ENCODE assay signal across 18 cellular contexts in the genomic region with DNA sequence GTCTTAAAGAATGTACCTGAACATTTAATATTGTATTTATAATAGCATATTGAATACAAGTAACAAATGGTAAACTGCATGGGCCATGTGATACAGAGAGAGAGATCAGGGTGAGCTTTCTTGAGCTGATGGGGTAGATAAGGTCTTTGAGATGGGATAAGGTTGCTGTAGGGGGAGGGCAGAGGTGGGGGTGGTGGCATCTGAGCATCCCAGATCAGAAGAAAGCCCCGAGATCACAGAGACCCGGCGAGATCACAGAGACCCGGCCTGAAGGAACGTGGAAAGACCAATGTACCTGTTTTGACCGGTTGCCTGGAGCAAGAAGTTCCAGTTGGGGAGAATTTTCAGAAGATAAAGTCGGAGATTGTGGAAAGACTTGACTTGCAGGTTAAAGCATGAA. TPM values are rescaled to one million over a fixed set of nuclear protein-coding genes. Genes with fewer than 3 reads are reported as not detected.
A peak's percentile ranks its signal among the peaks of the same experiment; 100 is the strongest.
DNase-seq lines count a peak whose midpoint lies in the region; ATAC-seq, FAIRE-seq and TF ChIP-seq lines count a peak whose summit lies in the region.
"Had no signal": no experiment of that assay in that cellular context is flagged by ENCODE, and none has a peak within 500 bp of the region (broad histone marks: within the 10 kb centered on the region; RNA-seq: fewer than 3 reads in every experiment).

No MANE protein-coding gene starts in this region.

- H3K27me3 ChIP-seq in Loucy (ENCODE audit: insufficient read depth, low read length, poor library complexity, severe bottlenecking) (no peaks in the 10 kb centered on the region), trophoblast cell (ENCODE audit: insufficient read depth, low read length) (no peaks in the 10 kb centered on the region), HepG2 (ENCODE audit: control insufficient read depth in 1 of 2, insufficient read depth in 2 of 2, low read length in 2 of 2) (no peaks in the 10 kb centered on the region; a peak in 1 of 5 replicates)
- H3K27me3 ChIP-seq: dorsolateral prefrontal cortex, MG63 had no signal

- H2AFZ ChIP-seq in Loucy (ENCODE audit: low read length): no peak overlapping the region
- no peak overlapping the region for H2AFZ ChIP-seq in trophoblast cell (ENCODE audit: insufficient read depth, low read length, poor library complexity)
- H2AFZ ChIP-seq in HepG2 (ENCODE audit: low read length): no peak overlapping the region

- no peak for TF ChIP-seq POLR2A in HepG2 (IDR thresholded peaks at IDR 0.05; ENCODE audit: insufficient read depth in 1 of 2, low read depth in 2 of 2, low read length in 2 of 2)

- no peak for TF ChIP-seq CTCF in Loucy (conservative IDR thresholded peaks at IDR 0.05; ENCODE audit: low read length)
- no peak for TF ChIP-seq CTCF in HepG2 (CRISPR knock-in tag; IDR thresholded peaks at IDR 0.05)

- no peak overlapping the region for H2AK5ac ChIP-seq in trophoblast cell (ENCODE audit: low read length)

- H2BK5ac ChIP-seq in trophoblast cell (ENCODE audit: low read depth, low read length, poor library complexity): no peak overlapping the region

- peak overlapping the region; percentile 95 for H3K27ac Mint-ChIP-seq in activated CD8-positive, alpha-beta memory T cell treated with anti-CD3 and anti-CD28 coated beads, Interleukin-2, amount 10 ng/mL, durations not matched to agents 7 days and 5 days
- peak overlapping the region; percentile 66 for H3K27ac Mint-ChIP-seq in activated naive CD8-positive, alpha-beta T cell treated with anti-CD3 and anti-CD28 coated beads, Interleukin-2, amount 50 U/mL, for 24 hours

- WGBS in trophoblast cell (ENCODE audit: extremely low coverage, insufficient coverage, insufficient read length): no CpG with 5 or more reads among the region's 7 CpGs
- WGBS in HepG2 (ENCODE audit: low lambda C conversion rate): 83% methylated on average over 7 of the region's 7 CpGs

- no peak overlapping the region for H3K14ac ChIP-seq in trophoblast cell (ENCODE audit: low read length)

- TF ChIP-seq EP300 in HepG2 (IDR thresholded peaks at IDR 0.05; ENCODE audit: low read depth in 2 of 2, low read length in 2 of 2) (no peak), HepG2 (CRISPR knock-in tag; IDR thresholded peaks at IDR 0.05; ENCODE audit: borderline replicate concordance) (no peak)

- H4K8ac ChIP-seq in trophoblast cell (ENCODE audit: low read depth, low read length): no peak overlapping the region

- H4K20me1 ChIP-seq in Loucy (ENCODE audit: insufficient read depth, low read length, poor library complexity, severe bottlenecking) (peaks cover 82% of the 10 kb centered on the region), HepG2 (ENCODE audit: insufficient read depth, low read length) (no peaks in the 10 kb centered on the region)

- no TSS peak for BruUV-seq in HepG2 (replicated peaks; lab: Mats Ljungman, UMichigan)

- no peaks in the 10 kb centered on the region for H3K9me3 ChIP-seq in Loucy (ENCODE audit: insufficient read depth, low read depth, low read length)
- no peaks in the 10 kb centered on the region for H3K9me3 ChIP-seq in trophoblast cell (ENCODE audit: insufficient read depth, low read depth, low read length)
- no peaks in the 10 kb centered on the region for H3K9me3 ChIP-seq in HepG2 (ENCODE audit: low read length)
- H3K9me3 ChIP-seq: MG63 had no signal

- intact Hi-C loops in HepG2 (cut with micrococcal nuclease; ENCODE audit: unreplicated experiment): no loop called here

- H3K79me1 ChIP-seq in trophoblast cell (ENCODE audit: low read length): peaks cover 26% of the 10 kb centered on the region

- H3K9me2 ChIP-seq in Loucy (replicated peaks; ENCODE audit: low read depth, low read length): no peaks in the 10 kb centered on the region

- H3F3A ChIP-seq in Loucy (ENCODE audit: low read depth): peaks cover 26% of the 10 kb centered on the region

- no peaks in the 10 kb centered on the region for H3K9me3 Mint-ChIP-seq in activated CD8-positive, alpha-beta memory T cell treated with anti-CD3 and anti-CD28 coated beads, Interleukin-2, amount 10 ng/mL, durations not matched to agents 7 days and 5 days (ENCODE audit: low read depth)
- H3K9me3 Mint-ChIP-seq in activated naive CD8-positive, alpha-beta T cell treated with anti-CD3 and anti-CD28 coated beads, Interleukin-2, amount 50 U/mL, for 24 hours: no peaks in the 10 kb centered on the region
- H3K9me3 Mint-ChIP-seq: nephron had no signal

- H3K27me3 Mint-ChIP-seq in activated CD8-positive, alpha-beta memory T cell treated with anti-CD3 and anti-CD28 coated beads, Interleukin-2, amount 10 ng/mL, durations not matched to agents 7 days and 5 days: no peaks in the 10 kb centered on the region
- H3K27me3 Mint-ChIP-seq in activated naive CD8-positive, alpha-beta T cell treated with anti-CD3 and anti-CD28 coated beads, Interleukin-2, amount 50 U/mL, for 24 hours: no peaks in the 10 kb centered on the region

- no peak overlapping the region for H2BK12ac ChIP-seq in trophoblast cell (ENCODE audit: low read length)

- H3K4me3 Mint-ChIP-seq in activated CD8-positive, alpha-beta memory T cell treated with anti-CD3 and anti-CD28 coated beads, Interleukin-2, amount 10 ng/mL, durations not matched to agents 7 days and 5 days: peak overlapping the region; percentile 63
- peak overlapping the region; percentile 68 for H3K4me3 Mint-ChIP-seq in activated naive CD8-positive, alpha-beta T cell treated with anti-CD3 and anti-CD28 coated beads, Interleukin-2, amount 50 U/mL, for 24 hours

- in situ Hi-C loops in HepG2 (cut with HindIII; ENCODE audit: extremely low pct_ligation_motif_present, low pct_unique_long_range_greater_than_20kb): loop anchor here (25.0 kb wide), 1 partner anchor 816 kb away; the partner anchor contains the start of gene PUM3

- no peak overlapping the region for H4K12ac ChIP-seq in trophoblast cell (ENCODE audit: low read depth, low read length)

- H3K9ac ChIP-seq in Loucy (ENCODE audit: low read depth, low read length, poor library complexity, severe bottlenecking): peak overlapping the region; percentile 52
- no peak overlapping the region for H3K9ac ChIP-seq in trophoblast cell (ENCODE audit: low read length)
- no peak overlapping the region for H3K9ac ChIP-seq in HepG2 (ENCODE audit: insufficient read depth, low read depth, low read length)

- TF ChIP-seq RAD21 in HepG2 (CRISPR knock-in tag; IDR thresholded peaks at IDR 0.05): no peak

- H3K27ac ChIP-seq in trophoblast cell (ENCODE audit: low read depth, low read length) (no peak overlapping the region), HepG2 (ENCODE audit: extremely low read length, insufficient read depth, low read length) (no peak overlapping the region)

- no peak for FAIRE-seq in HepG2 (lab: Jason Lieb, UNC)
- FAIRE-seq: RCC 7860 had no signal

- no peak overlapping the region for H4K91ac ChIP-seq in trophoblast cell (ENCODE audit: low read depth, low read length)

- H3K4me3 ChIP-seq in Loucy (ENCODE audit: low read length, poor library complexity, severe bottlenecking) (peak overlapping the region; percentile 96), trophoblast cell (ENCODE audit: low read depth, low read length) (no peak overlapping the region), HepG2 (replicated peaks in 1 of 3; ENCODE audit: insufficient read depth in 1 of 3, low read depth in 2 of 3, low read length in 3 of 3) (no peak overlapping the region)
- H3K4me3 ChIP-seq: MG63 had no signal

- no peak for ATAC-seq in activated CD8-positive, alpha-beta memory T cell treated with anti-CD3 and anti-CD28 coated beads, Interleukin-2, amount 10 ng/mL, durations not matched to agents 7 days and 5 days
- no peak for ATAC-seq in activated naive CD8-positive, alpha-beta T cell treated with anti-CD3 and anti-CD28 coated beads, Interleukin-2, amount 50 U/mL, for 24 hours
- ATAC-seq in HepG2 (no peak), HG03196 (IDR thresholded peaks at IDR 0.05; ENCODE audit: unreplicated experiment) (no peak)
- ATAC-seq: left ventricle myocardium superior had no signal

- DNase-seq in activated CD8-positive, alpha-beta memory T cell treated with anti-CD3 and anti-CD28 coated beads, Interleukin-2, amount 10 ng/mL, durations not matched to agents 7 days and 5 days: no peak
- no peak for DNase-seq in activated CD8-positive, alpha-beta memory T cell treated with anti-CD3 and anti-CD28 coated beads, Interleukin-2, amount 50 U/mL, for 48 hours
- DNase-seq in activated naive CD8-positive, alpha-beta T cell treated with anti-CD3 and anti-CD28 coated beads, Interleukin-2, amount 50 U/mL, for 24 hours: no peak
- DNase-seq in trophoblast cell: peak; percentile 37 to 79
- no peak for DNase-seq in HepG2 (ENCODE audit: low spot score)
- no peak for DNase-seq in NCI-H2029 (lab: John Stamatoyannopoulos, UW)
- DNase-seq: Calu3, dorsolateral prefrontal cortex, hippocampal formation, left ventricle myocardium superior, MG63, NCI-H2081, NCI-H748 treated with DMSO at 0.1 percent for 48 hours had no signal

- H3K36me3 ChIP-seq in Loucy (ENCODE audit: insufficient read depth, low read length): no peaks in the 10 kb centered on the region
- peaks cover 0 to 3% of the 10 kb centered on the region in 2 experiments for H3K36me3 ChIP-seq in trophoblast cell (ENCODE audit: control insufficient read depth in 1 of 2, insufficient read depth in 2 of 2, low read length in 2 of 2)
- no peaks in the 10 kb centered on the region for H3K36me3 ChIP-seq in HepG2 (replicated peaks in 1 of 2; ENCODE audit: control insufficient read depth in 1 of 2, insufficient read depth in 2 of 2, low read length in 2 of 2)
- H3K36me3 ChIP-seq: MG63 had no signal

- peaks cover 16% of the 10 kb centered on the region for H3K36me3 Mint-ChIP-seq in activated CD8-positive, alpha-beta memory T cell treated with anti-CD3 and anti-CD28 coated beads, Interleukin-2, amount 10 ng/mL, durations not matched to agents 7 days and 5 days
- peaks cover 5% of the 10 kb centered on the region for H3K36me3 Mint-ChIP-seq in activated naive CD8-positive, alpha-beta T cell treated with anti-CD3 and anti-CD28 coated beads, Interleukin-2, amount 50 U/mL, for 24 hours (ENCODE audit: low read depth)
- H3K36me3 Mint-ChIP-seq: brain had no signal

- POLR2A ChIA-PET in HepG2 (lab: Yijun Ruan, JAX): no interaction called here

- H3K4me2 ChIP-seq in Loucy (ENCODE audit: low read depth, low read length, poor library complexity, severe bottlenecking) (peak overlapping the region; percentile 94), trophoblast cell (ENCODE audit: low read length) (peak overlapping the region; percentile 51), HepG2 (ENCODE audit: low read depth, low read length) (no peak overlapping the region)

- CTCF ChIA-PET in activated CD8-positive, alpha-beta memory T cell treated with anti-CD3 and anti-CD28 coated beads, Interleukin-2, amount 10 ng/mL, durations not matched to agents 7 days and 5 days (lab: Charles Lee): interaction anchor here (1.2 to 2.1 kb wide), 2 partner anchors 32 to 67 kb away, joined by 3 to 7 read pairs; no protein-coding TSS in a partner anchor
- CTCF ChIA-PET in HepG2 (lab: Yijun Ruan, JAX; ENCODE audit: low intra/inter-chr PET ratio, low total read pairs): no interaction called here

- H3K4me1 ChIP-seq in Loucy (ENCODE audit: insufficient read depth, low read length, poor library complexity, severe bottlenecking) (peaks cover 86% of the 10 kb centered on the region), trophoblast cell (ENCODE audit: control insufficient read depth in 1 of 2, insufficient read depth in 2 of 2, low read length in 2 of 2) (peaks cover 19 to 26% of the 10 kb centered on the region in 2 experiments), HepG2 (ENCODE audit: insufficient read depth, low read length) (peaks cover 29% of the 10 kb centered on the region)

- H3K79me2 ChIP-seq in Loucy (ENCODE audit: insufficient read depth, low read length) (peaks cover 83% of the 10 kb centered on the region), trophoblast cell (ENCODE audit: control insufficient read depth, insufficient read depth, low read length, poor library complexity) (peaks cover 29% of the 10 kb centered on the region), HepG2 (ENCODE audit: insufficient read depth, low read length) (peaks cover 32% of the 10 kb centered on the region)

- H2BK120ac ChIP-seq in trophoblast cell (ENCODE audit: insufficient read depth, low read length, poor library complexity): no peak overlapping the region

- H3K23ac ChIP-seq in trophoblast cell (ENCODE audit: low read length): no peak overlapping the region

- H3K4me1 Mint-ChIP-seq in activated CD8-positive, alpha-beta memory T cell treated with anti-CD3 and anti-CD28 coated beads, Interleukin-2, amount 10 ng/mL, durations not matched to agents 7 days and 5 days: peaks cover 80% of the 10 kb centered on the region
- H3K4me1 Mint-ChIP-seq in activated naive CD8-positive, alpha-beta T cell treated with anti-CD3 and anti-CD28 coated beads, Interleukin-2, amount 50 U/mL, for 24 hours: peaks cover 83% of the 10 kb centered on the region

- no peak overlapping the region for H3K18ac ChIP-seq in trophoblast cell (ENCODE audit: low read length)

- peak overlapping the region; percentile 73 for H3K4ac ChIP-seq in trophoblast cell (ENCODE audit: low read depth, low read length)

RNA-seq across cellular contexts. Expression of gene SMARCA2, which starts 6.6 kb away (rescaled TPM):
- total RNA-seq in activated CD8-positive, alpha-beta memory T cell treated with anti-CD3 and anti-CD28 coated beads, Interleukin-2, amount 10 ng/mL, durations not matched to agents 7 days and 5 days: 100 to 1,000 TPM; 168 to 188 TPM
- polyA plus RNA-seq in trophoblast cell (2013): 70.8 and 75.1 TPM in 2 replicates
- total RNA-seq in HepG2 (2016; rRNA removed; fragmentation: Illumina TruSeq; extraction: Trizol): 23.7 and 35.5 TPM in 2 replicates
- total RNA-seq in HepG2 (2016; cell fraction: cytosol; rRNA removed; fragmentation: Illumina TruSeq; extraction: Trizol; ENCODE audit: low read depth): 7.6 and 9.4 TPM in 2 replicates
- 22.4 and 29.1 TPM in 2 replicates for total RNA-seq in HepG2 (2016; cell fraction: insoluble cytoplasmic fraction; rRNA removed; fragmentation: Illumina TruSeq; extraction: Trizol)
- total RNA-seq in HepG2 (2016; cell fraction: membrane; rRNA removed; fragmentation: Illumina TruSeq; extraction: Trizol): 12.8 and 13.5 TPM in 2 replicates
- total RNA-seq in HepG2 (2016; cell fraction: nucleus; rRNA removed; fragmentation: Illumina TruSeq; extraction: Trizol): 40.2 and 47.8 TPM in 2 replicates
- 22.5 and 24.7 TPM in 2 replicates for polyA plus RNA-seq in HepG2 (2011; rRNA removed)
- 14.4 and 15.9 TPM in 2 replicates for polyA plus RNA-seq in HepG2 (2011; cell fraction: cytosol; rRNA removed)
- polyA plus RNA-seq in HepG2 (2011; cell fraction: nucleus; rRNA removed): 23.7 and 25.6 TPM in 2 replicates
- 15.0 and 16.7 TPM in 2 replicates for polyA plus RNA-seq in HepG2 (2012)
- polyA plus RNA-seq in HepG2 (2016; cell fraction: cytosol; fragmentation: Illumina TruSeq; extraction: Trizol; ENCODE audit: low read depth): 1.1 and 1.4 TPM in 2 replicates
- polyA plus RNA-seq in HepG2 (2016; cell fraction: insoluble cytoplasmic fraction; fragmentation: Illumina TruSeq; extraction: Trizol; ENCODE audit: low read depth): 25.9 and 26.3 TPM in 2 replicates
- polyA plus RNA-seq in HepG2 (2016; cell fraction: membrane; fragmentation: Illumina TruSeq; extraction: Trizol; ENCODE audit: low read depth): 3.6 and 5.2 TPM in 2 replicates
- 29.0 and 30.2 TPM in 2 replicates for polyA plus RNA-seq in HepG2 (2016; cell fraction: nucleus; fragmentation: Illumina TruSeq; extraction: Trizol; ENCODE audit: insufficient read depth, low read depth)
- 93.2 and 190 TPM in 2 replicates for polyA minus RNA-seq in HepG2 (2011; rRNA and poly(A)+ RNA removed; ENCODE audit: low replicate concordance)
- 18.9 and 25.9 TPM in 2 replicates for polyA minus RNA-seq in HepG2 (2011; cell fraction: cytosol; rRNA and poly(A)+ RNA removed)
- 94.9 and 103 TPM in 2 replicates for polyA minus RNA-seq in HepG2 (2011; cell fraction: nucleus; rRNA and poly(A)+ RNA removed)

Comparison
In these comparisons a context has a peak if more than half of its experiments do, and no peak if none do; other contexts are left out.
1. DNase-seq: peak in trophoblast cell (2 of 2); none in activated CD8-positive, alpha-beta memory T cell treated with anti-CD3 and anti-CD28 coated beads, Interleukin-2, amount 10 ng/mL, durations not matched to agents 7 days and 5 days (single experiment), activated CD8-positive, alpha-beta memory T cell treated with anti-CD3 and anti-CD28 coated beads, Interleukin-2, amount 50 U/mL, for 48 hours (single experiment), activated naive CD8-positive, alpha-beta T cell treated with anti-CD3 and anti-CD28 coated beads, Interleukin-2, amount 50 U/mL, for 24 hours (single experiment), HepG2 (single experiment) and NCI-H2029 (single experiment).